19 cellular contexts compared by ENCODE assay signal in the genomic region with DNA sequence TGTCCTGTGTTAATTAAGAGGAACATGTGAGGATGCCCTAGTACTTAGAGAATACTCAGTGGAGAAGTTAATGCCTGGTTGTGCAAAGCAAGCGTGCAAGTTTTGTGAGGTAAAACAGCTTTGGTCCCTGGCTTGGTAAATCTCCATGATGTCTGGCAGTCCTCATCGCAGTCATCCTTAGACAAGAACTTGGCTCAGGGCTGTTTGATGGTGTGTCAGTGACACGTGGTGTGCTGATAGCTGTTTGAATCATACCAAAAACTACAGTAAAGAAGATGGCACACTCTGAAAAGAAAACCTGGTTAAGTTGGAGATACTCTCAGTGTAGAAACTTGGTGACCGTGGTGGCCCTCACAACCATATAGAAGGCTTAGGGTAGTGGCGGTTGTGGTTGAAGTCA.
DNase-seq lines count a peak whose midpoint lies in the region; ATAC-seq and TF ChIP-seq lines count a peak whose summit lies in the region.
"Had no signal": no experiment of that assay in that cellular context is flagged by ENCODE, and none has a peak within 500 bp of the region (broad histone marks: within the 10 kb centered on the region; RNA-seq: fewer than 3 reads in every experiment).

No MANE protein-coding gene starts in this region.

- H2AFZ ChIP-seq in GM23248 (no peak overlapping the region), hepatocyte (no peak overlapping the region)

- no peaks in the 10 kb centered on the region for H3K79me2 ChIP-seq in GM23248 (ENCODE audit: insufficient read depth)
- no peaks in the 10 kb centered on the region for H3K79me2 ChIP-seq in hepatocyte

- H3K27me3 ChIP-seq in GM23248 (replicated peaks; ENCODE audit: insufficient read depth) (no peaks in the 10 kb centered on the region), hepatocyte (no peaks in the 10 kb centered on the region)
- H3K27me3 ChIP-seq: SJCRH30 had no signal

- H4K20me1 ChIP-seq in GM23248 (ENCODE audit: insufficient read depth), result no peaks in the 10 kb centered on the region; the same call in 1 of the 2 replicates
- H4K20me1 ChIP-seq in hepatocyte (ENCODE audit: insufficient read depth, poor library complexity, severe bottlenecking), result no peaks in the 10 kb centered on the region

- TF ChIP-seq CTCF in epithelial cell of esophagus (IDR thresholded peaks at IDR 0.05; ENCODE audit: insufficient read depth, low read depth, low read length, missing control alignments) (no peak), hepatocyte (IDR thresholded peaks at IDR 0.05; ENCODE audit: poor library complexity) (no peak)

- H3K4me3 ChIP-seq in GM23248 (no peak overlapping the region), epithelial cell of esophagus (ENCODE audit: low read length) (no peak overlapping the region), hepatocyte (no peak overlapping the region)
- H3K4me3 ChIP-seq: HAP-1, SJCRH30 had no signal

- no peaks in the 10 kb centered on the region for H3K9me2 ChIP-seq in GM23248 (ENCODE audit: insufficient read depth)
- H3K9me2 ChIP-seq in hepatocyte (replicated peaks; ENCODE audit: insufficient read depth), result no peaks in the 10 kb centered on the region

- H3K4me2 ChIP-seq in GM23248 (ENCODE audit: unreplicated experiment) (no peak overlapping the region), hepatocyte (no peak overlapping the region)

- in situ Hi-C loops in GM23248 (cut with MboI), result no loop called here

- 74 to 78% methylated on average over 5 of the region's 5 CpGs for WGBS in GM23248 (ENCODE audit: low coverage in 1 of 2, low lambda C conversion rate in 2 of 2, missing lambda C conversion rate in 2 of 2), 2 experiments
- 86% methylated on average over 5 of the region's 5 CpGs for WGBS in hepatocyte (ENCODE audit: low lambda C conversion rate, missing lambda C conversion rate)

- H3K27ac ChIP-seq in GM23248 (no peak overlapping the region), hepatocyte (no peak overlapping the region)
- H3K27ac ChIP-seq: RWPE1, SJCRH30 had no signal

- H3K4me1 ChIP-seq in GM23248 (ENCODE audit: insufficient read depth) (no peaks in the 10 kb centered on the region), hepatocyte (ENCODE audit: insufficient read depth) (peaks cover 3% of the 10 kb centered on the region)
- H3K4me1 ChIP-seq: HAP-1, SJCRH30 had no signal

- ATAC-seq in HG02840 (IDR thresholded peaks at IDR 0.05; ENCODE audit: low FRiP score, unreplicated experiment), result no peak

- no peaks in the 10 kb centered on the region for H3F3A ChIP-seq in GM23248 (ENCODE audit: insufficient read depth)

- H3K36me3 ChIP-seq in GM23248 (ENCODE audit: low read depth) (no peaks in the 10 kb centered on the region), hepatocyte (replicated peaks; ENCODE audit: insufficient read depth, low read depth) (no peaks in the 10 kb centered on the region)
- H3K36me3 ChIP-seq: HAP-1, SJCRH30 had no signal

- DNase-seq in GM23248, result peak; percentile 45
- peak; percentile 69 for DNase-seq in RPMI7951 (ENCODE audit: low read depth)
- DNase-seq in epithelial cell of esophagus (ENCODE audit: low read depth), result peak; percentile 55
- peak; percentile 18 for DNase-seq in hepatocyte (ENCODE audit: low spot score)
- no peak for DNase-seq in SHP77 treated with DMSO at 0.1 percent for 48 hours (lab: John Stamatoyannopoulos, UW)
- DNase-seq in C1 segment of cervical spinal cord (lab: John Stamatoyannopoulos, UW), result no peak
- DNase-seq in NCI-H2029 (lab: John Stamatoyannopoulos, UW), result no peak
- DNase-seq: DND-41, KBM-7, NCI-H1105 treated with DMSO at 0.1 percent for 48 hours, NCI-H1694 treated with DMSO at 0.1 percent for 48 hours, NCI-H226, NCI-H524, NCI-H82, OCI-M1, SJCRH30 had no signal

- H3K9ac ChIP-seq in GM23248, result no peak overlapping the region

- H3K9me3 ChIP-seq in GM23248 (ENCODE audit: low read depth) (no peaks in the 10 kb centered on the region), hepatocyte (ENCODE audit: low read depth) (no peaks in the 10 kb centered on the region)
- H3K9me3 ChIP-seq: HAP-1, SJCRH30 had no signal

Comparison
In these comparisons a context has a peak if more than half of its experiments do, and no peak if none do; other contexts are left out.
1. DNase-seq: peak in GM23248 (single experiment), RPMI7951 (single experiment), epithelial cell of esophagus (single experiment) and hepatocyte (single experiment); none in SHP77 treated with DMSO at 0.1 percent for 48 hours (single experiment), C1 segment of cervical spinal cord (0 of 14) and NCI-H2029 (single experiment).